8 cellular contexts compared by ENCODE assay signal in genomic region chr9:94188246-94188645, GRCh38.
"Had no signal": no experiment of that assay in that cellular context is flagged by ENCODE, and none has a peak within 500 bp of the region (broad histone marks: within the 10 kb centered on the region; RNA-seq: fewer than 3 reads in every experiment).

No MANE protein-coding gene starts in this region.

- H3K4me3 ChIP-seq: GM12878 had no signal

- FAIRE-seq: G401.6, GM12878, GM12891, GM12892, GM18507, GM19239 had no signal

- DNase-seq: GDM1, GF-D8 had no signal

- ATAC-seq: GM12878 had no signal
